21 cellular contexts compared by ENCODE assay signal in genomic region chr20:64099880-64100565, GRCh38. TPM values are rescaled to one million over a fixed set of nuclear protein-coding genes. Genes with fewer than 3 reads are reported as not detected.
DNase-seq lines count a peak whose midpoint lies in the region; ATAC-seq, FAIRE-seq and TF ChIP-seq lines count a peak whose summit lies in the region.
"Had no signal": no experiment of that assay in that cellular context is flagged by ENCODE, and none has a peak within 500 bp of the region (broad histone marks: within the 10 kb centered on the region; RNA-seq: fewer than 3 reads in every experiment).

No MANE protein-coding gene starts in this region.

- no peaks in the 10 kb centered on the region for H3K36me3 ChIP-seq in CD8-positive, alpha-beta T cell (ENCODE audit: insufficient read depth, low read length)
- H3K36me3 ChIP-seq: neural progenitor cell, sigmoid colon had no signal

- H3K4me1 ChIP-seq in CD8-positive, alpha-beta T cell (ENCODE audit: insufficient read depth, low read length), result peaks cover 16% of the 10 kb centered on the region

- peaks cover 9% of the 10 kb centered on the region for H3K36me3 Mint-ChIP-seq in CD8-positive, alpha-beta T cell
- peaks cover 1% of the 10 kb centered on the region for H3K36me3 Mint-ChIP-seq in central memory CD8-positive, alpha-beta T cell (ENCODE audit: insufficient read depth)

- POLR2A ChIA-PET in CD8-positive, alpha-beta T cell (lab: Charles Lee), result no interaction called here

- no peak for TF ChIP-seq POLR2A in GM12892 (IDR thresholded peaks at IDR 0.05; ENCODE audit: low read depth, low read length)

- no peak overlapping the region for H3K27ac Mint-ChIP-seq in CD8-positive, alpha-beta T cell
- H3K27ac Mint-ChIP-seq in central memory CD8-positive, alpha-beta T cell (ENCODE audit: low read depth), result no peak overlapping the region
- H3K27ac Mint-ChIP-seq: activated T-helper 1 cell treated with anti-CD3 and anti-CD28 coated beads, Interleukin-12 subunit alpha, Interleukin-12 subunit beta, Interleukin-2, Interleukin-4 antibody, amounts not matched to agents 30 ng/mL and 10 ng/mL and 1 ng/mL, durations not matched to agents 14 hours and 24 hours and 36 hours; CD4-positive, CD25-positive, alpha-beta regulatory T cell; neural progenitor cell had no signal

- no peak overlapping the region for H3K4me3 ChIP-seq in CD8-positive, alpha-beta T cell (ENCODE audit: low read depth, low read length)
- H3K4me3 ChIP-seq: neural progenitor cell, sigmoid colon, stomach had no signal

- FAIRE-seq in GM12892 (lab: Jason Lieb, UNC), result peak; percentile 42
- FAIRE-seq: G401.6 had no signal

- H3K4me3 Mint-ChIP-seq in CD8-positive, alpha-beta T cell, result no peak overlapping the region
- H3K4me3 Mint-ChIP-seq in central memory CD8-positive, alpha-beta T cell, result no peak overlapping the region
- H3K4me3 Mint-ChIP-seq: activated T-helper 1 cell treated with anti-CD3 and anti-CD28 coated beads, Interleukin-12 subunit alpha, Interleukin-12 subunit beta, Interleukin-2, Interleukin-4 antibody, amounts not matched to agents 30 ng/mL and 10 ng/mL and 1 ng/mL, durations not matched to agents 14 hours and 24 hours and 36 hours; CD4-positive, CD25-positive, alpha-beta regulatory T cell; neural progenitor cell had no signal

- DNase-seq in CD8-positive, alpha-beta T cell, result peak in 2 of 7 experiments; percentile 46 to 80
- no peak for DNase-seq in GM12892 (ENCODE audit: insufficient read length)
- peak; percentile 40 for DNase-seq in NCI-H2196 (lab: John Stamatoyannopoulos, UW; ENCODE audit: unreplicated experiment)
- peak in 1 of 2 donors; percentile 50 for DNase-seq in central memory CD8-positive, alpha-beta T cell (ENCODE audit: low spot score in 2 of 2)
- no peak for DNase-seq in DMS53 treated with DMSO at 0.1 percent for 48 hours (lab: John Stamatoyannopoulos, UW; ENCODE audit: unreplicated experiment)
- DNase-seq: activated CD4-positive, alpha-beta T cell treated with anti-CD3 and anti-CD28 coated beads, Interleukin-2, amount 50 U/mL, for 1 hour; aorta; cortex of kidney; NCI-H187; OCI-M1; sigmoid colon; stomach had no signal

- H3K9me3 ChIP-seq in CD8-positive, alpha-beta T cell (ENCODE audit: low read length), result no peaks in the 10 kb centered on the region
- H3K9me3 ChIP-seq: sigmoid colon, stomach had no signal

- peaks cover 8% of the 10 kb centered on the region for H3K27me3 ChIP-seq in CD8-positive, alpha-beta T cell (ENCODE audit: insufficient read depth, low read length)

- H3K9me3 Mint-ChIP-seq in CD8-positive, alpha-beta T cell, result peaks cover 2% of the 10 kb centered on the region
- H3K9me3 Mint-ChIP-seq in central memory CD8-positive, alpha-beta T cell, result no peaks in the 10 kb centered on the region

- H3K27ac ChIP-seq in CD8-positive, alpha-beta T cell (ENCODE audit: low read depth, low read length), result no peak overlapping the region
- H3K27ac ChIP-seq: neural progenitor cell, sigmoid colon, stomach had no signal

- H3K4me1 Mint-ChIP-seq in CD8-positive, alpha-beta T cell (ENCODE audit: low read depth), result peaks cover 21% of the 10 kb centered on the region
- no peaks in the 10 kb centered on the region for H3K4me1 Mint-ChIP-seq in central memory CD8-positive, alpha-beta T cell

- CTCF ChIA-PET in CD8-positive, alpha-beta T cell (lab: Charles Lee), result interaction anchor here (0.7 to 2.1 kb wide), 6 partner anchors 16 to 155 kb away, joined by 3 to 10 read pairs (median 4); partner anchors contain the start of genes LKAAEAR1 and PCMTD2

- intact Hi-C loops in CD8-positive, alpha-beta T cell (cut with DNase I, micrococcal nuclease), result loop anchor here (2.0 to 5.0 kb wide), 2 partner anchors 17 to 828 kb away; partner anchors contain the start of gene ARFGAP1 (in 1 of the 2)

- no peak for TF ChIP-seq CTCF in CD8-positive, alpha-beta T cell (IDR thresholded peaks at IDR 0.05)

- peaks cover 14% of the 10 kb centered on the region for H3K27me3 Mint-ChIP-seq in CD8-positive, alpha-beta T cell (ENCODE audit: low read depth)
- peaks cover 27% of the 10 kb centered on the region for H3K27me3 Mint-ChIP-seq in central memory CD8-positive, alpha-beta T cell

- peak; percentile 82 for ATAC-seq in CD8-positive, alpha-beta T cell
- peak; percentile 86 for ATAC-seq in central memory CD8-positive, alpha-beta T cell (replicated peaks; ENCODE audit: extremely low read depth, poor library complexity, severe bottlenecking)
- ATAC-seq in HG02981 (IDR thresholded peaks at IDR 0.05; ENCODE audit: unreplicated experiment) (no peak), GM19452 (IDR thresholded peaks at IDR 0.05; ENCODE audit: unreplicated experiment) (no peak)

RNA-seq across cellular contexts. Expression of gene NPBWR2, which starts 7.3 kb away (rescaled TPM):
- not detected for total RNA-seq in CD8-positive, alpha-beta T cell
- not detected for polyA plus RNA-seq in GM12892 (2012; ENCODE audit: missing spikeins)
- total RNA-seq: activated T-helper 1 cell treated with anti-CD3 and anti-CD28 coated beads, Interleukin-12 subunit alpha, Interleukin-12 subunit beta, Interleukin-2, Interleukin-4 antibody, amounts not matched to agents 30 ng/mL and 10 ng/mL and 1 ng/mL, durations not matched to agents 14 hours and 24 hours and 36 hours; aorta; CD4-positive, CD25-positive, alpha-beta regulatory T cell; fibroblast of lung; HT1080; lower leg skin; sigmoid colon; stomach had no signal
- polyA plus RNA-seq: aorta; CD4-positive, CD25-positive, alpha-beta regulatory T cell; fibroblast of lung; sigmoid colon; stomach had no signal

RNA-seq across cellular contexts. Expression of gene LKAAEAR1, which starts 15.8 kb away (rescaled TPM):
- total RNA-seq in CD8-positive, alpha-beta T cell, result under 1 TPM in 1 of 2 experiments, not detected in 1; 0.42 TPM
- polyA plus RNA-seq in GM12892 (2012; ENCODE audit: missing spikeins), result not detected
- total RNA-seq: aorta; CD4-positive, CD25-positive, alpha-beta regulatory T cell; fibroblast of lung; stomach had no signal
- polyA plus RNA-seq: aorta, fibroblast of lung had no signal

RNA-seq across cellular contexts. Expression of gene OPRL1, which starts 20.1 kb away (rescaled TPM):
- total RNA-seq in CD8-positive, alpha-beta T cell, result under 1 TPM; 0.35 to 0.69 TPM
- polyA plus RNA-seq in GM12892 (2012; ENCODE audit: missing spikeins), result 0.23 TPM

RNA-seq across cellular contexts. Expression of gene RGS19, which starts 20.7 kb away (rescaled TPM):
- 1 to 10 TPM; 6.9 to 8.1 TPM for total RNA-seq in CD8-positive, alpha-beta T cell
- polyA plus RNA-seq in GM12892 (2012; ENCODE audit: missing spikeins), result 14.0 TPM

RNA-seq across cellular contexts. Expression of gene TCEA2, which starts 37.0 kb away (rescaled TPM):
- total RNA-seq in CD8-positive, alpha-beta T cell, result 10 to 100 TPM; 18.2 to 18.4 TPM
- 10.4 TPM for polyA plus RNA-seq in GM12892 (2012; ENCODE audit: missing spikeins)

Comparison
In these comparisons a context has a peak if more than half of its experiments do, and no peak if none do; other contexts are left out.
1. ATAC-seq: peak in CD8-positive, alpha-beta T cell (single experiment) and central memory CD8-positive, alpha-beta T cell (single experiment); none in HG02981 (single experiment) and GM19452 (single experiment).